2 cellular contexts compared by ENCODE assay signal in the genomic region with DNA sequence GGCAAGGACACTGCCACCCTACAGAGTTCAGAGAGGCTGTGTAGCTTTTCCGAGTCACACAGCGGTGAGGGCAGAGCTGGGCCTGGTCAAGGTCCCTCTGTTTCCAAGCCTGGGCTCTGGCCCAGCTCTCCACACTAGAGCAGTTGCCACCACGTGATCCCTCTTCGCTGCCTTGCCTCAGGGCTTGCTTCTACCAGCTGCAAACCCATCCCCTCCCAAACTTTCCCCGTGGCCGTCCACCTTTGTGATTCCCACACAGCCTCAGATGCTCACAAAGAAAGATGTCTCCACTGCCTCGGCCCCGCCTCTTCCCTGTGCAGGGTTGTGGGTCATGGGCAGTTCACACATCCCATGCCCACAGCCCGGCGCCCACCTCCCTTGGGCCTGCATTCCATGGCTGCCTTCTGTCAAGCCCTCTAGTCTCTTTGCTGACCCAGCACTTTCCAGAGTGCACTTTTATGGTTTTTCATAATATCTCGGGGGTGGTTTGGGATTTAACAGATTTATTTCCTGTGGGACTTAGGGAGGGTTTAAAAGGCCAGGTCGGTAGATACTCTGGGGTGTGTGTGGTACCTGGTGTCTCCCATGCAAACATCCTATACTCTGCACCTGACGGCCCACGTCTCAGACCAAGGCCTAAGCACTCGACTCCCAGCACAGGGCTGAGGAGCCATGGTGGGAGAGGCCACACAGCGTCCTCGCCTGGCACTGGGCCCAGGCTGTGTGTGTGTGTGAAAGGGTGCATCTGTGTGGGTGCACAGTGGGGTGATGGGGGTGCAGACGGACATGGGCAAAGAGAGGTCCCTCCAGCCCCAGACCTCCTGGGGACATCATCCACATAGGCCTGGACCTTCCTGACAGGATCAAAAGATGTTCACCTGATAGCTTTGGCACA.
TF ChIP-seq lines count a peak whose summit lies in the region.

No MANE protein-coding gene starts in this region.

TF ChIP-seq in A549, 52 proteins besides CTCF, POLR2A, EP300 and RAD21:
- TF ChIP-seq TFCP2L1 (CRISPR knock-in tag; IDR thresholded peaks at IDR 0.05) (no peak), MAFK (IDR thresholded peaks at IDR 0.05; ENCODE audit: partially characterized antibody) (peak; percentile 91)

TF ChIP-seq in HepG2, 621 proteins besides CTCF, POLR2A, EP300 and RAD21:
- TF ChIP-seq, protein P1, sequence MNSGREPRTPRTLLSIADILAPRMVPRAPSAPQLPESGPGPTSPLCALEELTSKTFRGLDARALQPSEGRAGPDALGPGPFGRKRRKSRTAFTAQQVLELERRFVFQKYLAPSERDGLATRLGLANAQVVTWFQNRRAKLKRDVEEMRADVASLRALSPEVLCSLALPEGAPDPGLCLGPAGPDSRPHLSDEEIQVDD (CRISPR knock-in tag; IDR thresholded peaks at IDR 0.05; ENCODE audit: borderline replicate concordance): no peak
- TF ChIP-seq SAFB2 (CRISPR knock-in tag; IDR thresholded peaks at IDR 0.05; ENCODE audit: borderline replicate concordance, low read depth) (no peak), ZNF282 (IDR thresholded peaks at IDR 0.05; ENCODE audit: partially characterized antibody) (no peak), ZNF768 (CRISPR knock-in tag; IDR thresholded peaks at IDR 0.05) (peak; percentile 90), NBN (conservative IDR thresholded peaks at IDR 0.05) (no peak), SP4 (CRISPR knock-in tag; IDR thresholded peaks at IDR 0.05) (no peak), MAFK (conservative IDR thresholded peaks at IDR 0.05 in 1 of 2, IDR thresholded peaks at IDR 0.05 in 1 of 2; ENCODE audit: low read length in 2 of 2) (peak; percentile 90 to 91), GATA4 (IDR thresholded peaks at IDR 0.05; ENCODE audit: borderline replicate concordance, low read depth) (no peak), MAFF (IDR thresholded peaks at IDR 0.05; ENCODE audit: low read depth, low read length) (peak; percentile 80)
- TF ChIP-seq, protein P2, sequence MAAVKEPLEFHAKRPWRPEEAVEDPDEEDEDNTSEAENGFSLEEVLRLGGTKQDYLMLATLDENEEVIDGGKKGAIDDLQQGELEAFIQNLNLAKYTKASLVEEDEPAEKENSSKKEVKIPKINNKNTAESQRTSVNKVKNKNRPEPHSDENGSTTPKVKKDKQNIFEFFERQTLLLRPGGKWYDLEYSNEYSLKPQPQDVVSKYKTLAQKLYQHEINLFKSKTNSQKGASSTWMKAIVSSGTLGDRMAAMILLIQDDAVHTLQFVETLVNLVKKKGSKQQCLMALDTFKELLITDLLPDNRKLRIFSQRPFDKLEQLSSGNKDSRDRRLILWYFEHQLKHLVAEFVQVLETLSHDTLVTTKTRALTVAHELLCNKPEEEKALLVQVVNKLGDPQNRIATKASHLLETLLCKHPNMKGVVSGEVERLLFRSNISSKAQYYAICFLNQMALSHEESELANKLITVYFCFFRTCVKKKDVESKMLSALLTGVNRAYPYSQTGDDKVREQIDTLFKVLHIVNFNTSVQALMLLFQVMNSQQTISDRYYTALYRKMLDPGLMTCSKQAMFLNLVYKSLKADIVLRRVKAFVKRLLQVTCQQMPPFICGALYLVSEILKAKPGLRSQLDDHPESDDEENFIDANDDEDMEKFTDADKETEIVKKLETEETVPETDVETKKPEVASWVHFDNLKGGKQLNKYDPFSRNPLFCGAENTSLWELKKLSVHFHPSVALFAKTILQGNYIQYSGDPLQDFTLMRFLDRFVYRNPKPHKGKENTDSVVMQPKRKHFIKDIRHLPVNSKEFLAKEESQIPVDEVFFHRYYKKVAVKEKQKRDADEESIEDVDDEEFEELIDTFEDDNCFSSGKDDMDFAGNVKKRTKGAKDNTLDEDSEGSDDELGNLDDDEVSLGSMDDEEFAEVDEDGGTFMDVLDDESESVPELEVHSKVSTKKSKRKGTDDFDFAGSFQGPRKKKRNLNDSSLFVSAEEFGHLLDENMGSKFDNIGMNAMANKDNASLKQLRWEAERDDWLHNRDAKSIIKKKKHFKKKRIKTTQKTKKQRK (IDR thresholded peaks at IDR 0.05; ENCODE audit: low read length): no peak
